Comparison of ENCODE assay signal across 11 cellular contexts in the genomic region with DNA sequence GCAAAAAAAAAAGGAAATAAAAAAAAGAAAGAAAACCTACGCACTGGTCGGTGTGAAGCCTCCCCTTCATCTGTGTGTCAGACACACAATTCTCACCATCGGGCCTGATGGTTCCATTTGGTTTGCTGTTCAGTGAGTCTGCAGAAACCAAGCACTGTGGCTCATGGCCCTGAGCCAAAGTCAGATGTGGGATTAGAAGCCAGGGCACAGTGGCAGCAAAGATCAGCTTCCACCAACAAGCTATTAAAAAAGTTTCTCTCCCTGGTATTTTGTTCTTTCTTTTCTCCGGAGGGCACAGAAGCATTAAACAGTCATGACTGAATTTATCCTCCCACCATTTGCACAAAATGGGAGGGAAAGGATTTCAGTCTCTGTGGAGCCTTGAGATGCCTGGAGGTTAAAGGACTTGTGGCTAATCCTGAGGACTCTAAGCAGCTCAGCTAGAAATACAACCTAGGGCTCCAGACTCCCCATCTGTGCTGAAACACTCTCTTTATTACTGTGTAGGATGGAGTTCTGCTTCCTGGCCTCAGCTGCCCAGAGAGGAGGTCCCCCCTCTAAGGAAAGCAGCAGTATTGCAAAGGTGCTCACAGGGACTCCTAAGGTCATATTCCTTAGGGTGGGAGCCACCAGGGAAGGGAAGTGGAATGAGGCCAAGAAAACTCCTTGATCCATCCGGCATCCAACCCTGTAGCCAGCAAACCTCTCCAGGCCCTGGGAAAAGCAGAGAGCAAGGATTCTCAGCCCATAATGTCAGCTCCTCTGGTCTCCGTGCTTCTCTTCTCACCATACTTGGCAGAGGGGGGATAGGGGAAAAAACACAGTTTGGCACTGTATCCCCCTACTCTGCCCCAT. TPM values are rescaled to one million over a fixed set of nuclear protein-coding genes. Genes with fewer than 3 reads are reported as not detected.
DNase-seq lines count a peak whose midpoint lies in the region; ATAC-seq and TF ChIP-seq lines count a peak whose summit lies in the region.
"Had no signal": no experiment of that assay in that cellular context is flagged by ENCODE, and none has a peak within 500 bp of the region (broad histone marks: within the 10 kb centered on the region; RNA-seq: fewer than 3 reads in every experiment).

No MANE protein-coding gene starts in this region.

- H3K27ac ChIP-seq in left ventricle myocardium inferior (replicated peaks), result peak overlapping the region; percentile 62
- H3K27ac ChIP-seq in uterus, result no peak overlapping the region

- H3K4me1 ChIP-seq in left ventricle myocardium inferior (peaks cover 15% of the 10 kb centered on the region), uterus (no peaks in the 10 kb centered on the region), Caco-2 (peaks cover 13% of the 10 kb centered on the region; the same call in 1 of the 2 replicates)

- H3K4me3 Mint-ChIP-seq in Caco-2 (ENCODE audit: unreplicated experiment), result no peak overlapping the region
- H3K4me3 Mint-ChIP-seq: natural killer cell had no signal

- TF ChIP-seq CTCF in left ventricle myocardium inferior (IDR thresholded peaks at IDR 0.05; ENCODE audit: borderline replicate concordance) (no peak), uterus (IDR thresholded peaks at IDR 0.05) (no peak), Caco-2 (IDR thresholded peaks at IDR 0.05; ENCODE audit: insufficient read depth in 1 of 2, low read depth in 1 of 2, low read length in 1 of 2, severe bottlenecking in 1 of 2, unreplicated experiment in 1 of 2) (no peak)

- H3K4me1 Mint-ChIP-seq in Caco-2 (ENCODE audit: low read depth, unreplicated experiment), result peaks cover 10% of the 10 kb centered on the region

- H3K9me3 ChIP-seq in left ventricle myocardium inferior (replicated peaks), result no peaks in the 10 kb centered on the region
- H3K9me3 ChIP-seq in uterus, result no peaks in the 10 kb centered on the region
- peaks cover 4% of the 10 kb centered on the region; the same call in 1 of the 2 replicates for H3K9me3 ChIP-seq in Caco-2

- no TSS peak for BruUV-seq in Caco-2 (replicated peaks; lab: Mats Ljungman, UMichigan)

- H3K36me3 ChIP-seq in left ventricle myocardium inferior, result no peaks in the 10 kb centered on the region
- no peaks in the 10 kb centered on the region for H3K36me3 ChIP-seq in uterus
- no peaks in the 10 kb centered on the region; the same call in 1 of the 2 replicates for H3K36me3 ChIP-seq in Caco-2 (ENCODE audit: control insufficient read depth, insufficient read depth, low read length)

- no peaks in the 10 kb centered on the region for H3K36me3 Mint-ChIP-seq in Caco-2 (ENCODE audit: insufficient read depth, unreplicated experiment)
- H3K36me3 Mint-ChIP-seq: natural killer cell had no signal

- TF ChIP-seq POLR2A in uterus (IDR thresholded peaks at IDR 0.05), result no peak

- intact Hi-C loops in left ventricle myocardium inferior (cut with micrococcal nuclease) (no loop called here), uterus (cut with DNase I; ENCODE audit: low total_unique reads) (no loop called here), Caco-2 (cut with micrococcal nuclease; ENCODE audit: unreplicated experiment) (no loop called here)

- H3K9me3 Mint-ChIP-seq in Caco-2 (ENCODE audit: unreplicated experiment), result no peaks in the 10 kb centered on the region
- H3K9me3 Mint-ChIP-seq: natural killer cell had no signal

- H3K27ac Mint-ChIP-seq in Caco-2 (ENCODE audit: unreplicated experiment), result no peak overlapping the region
- H3K27ac Mint-ChIP-seq: natural killer cell had no signal

- peak; percentile 21 for DNase-seq in NCI-H345 (lab: John Stamatoyannopoulos, UW)
- no peak for DNase-seq in NCI-H345 treated with DMSO at 0.1 percent for 48 hours (lab: John Stamatoyannopoulos, UW; ENCODE audit: unreplicated experiment)
- peak; percentile 59 for DNase-seq in SK-N-DZ (ENCODE audit: low spot score)
- DNase-seq in left ventricle myocardium inferior, result no peak
- DNase-seq in superior temporal gyrus (ENCODE audit: extremely low spot score), result peak; percentile 74
- DNase-seq in uterus, result no peak
- no peak for DNase-seq in Caco-2
- DNase-seq: natural killer cell; NCI-H1105; stimulated activated CD4-positive, alpha-beta T cell treated with anti-CD3 and anti-CD28 coated beads, Interleukin-4, amount 100 ng/mL, for 24 hours had no signal

- H3K4me3 ChIP-seq in left ventricle myocardium inferior, result no peak overlapping the region
- no peak overlapping the region for H3K4me3 ChIP-seq in uterus
- no peak overlapping the region for H3K4me3 ChIP-seq in Caco-2 (ENCODE audit: low read depth, low read length)

- no peak for ATAC-seq in GM21360 (IDR thresholded peaks at IDR 0.05; ENCODE audit: unreplicated experiment)
- ATAC-seq: natural killer cell had no signal

- CTCF ChIA-PET in Caco-2 (lab: Charles Lee), result no interaction called here

- no peaks in the 10 kb centered on the region for H3K27me3 Mint-ChIP-seq in Caco-2 (ENCODE audit: insufficient read depth, unreplicated experiment)

- H3K27me3 ChIP-seq in left ventricle myocardium inferior (ENCODE audit: low read depth), result no peaks in the 10 kb centered on the region
- no peaks in the 10 kb centered on the region for H3K27me3 ChIP-seq in uterus
- H3K27me3 ChIP-seq in Caco-2 (replicated peaks; ENCODE audit: control insufficient read depth, insufficient read depth, low read length), result no peaks in the 10 kb centered on the region

- POLR2A ChIA-PET in Caco-2 (lab: Charles Lee), result no interaction called here

RNA-seq across cellular contexts. Expression of gene SLC39A11, which starts 28.2 kb away (rescaled TPM):
- 16.4 and 21.8 TPM in 2 replicates for polyA plus RNA-seq in SK-N-DZ (2014; cell fraction: cytosol; rRNA removed)
- 15.0 and 25.4 TPM in 2 replicates for polyA plus RNA-seq in SK-N-DZ (2014; cell fraction: nucleus; rRNA removed)
- total RNA-seq in left ventricle myocardium inferior (6.4 TPM), uterus (10 to 100 TPM in 3 of 4 donors, 1 to 10 TPM in 1; 5.4 to 56.2 (median 21.0) TPM), Caco-2 (2022) (24.9 and 26.4 TPM in 2 replicates)

Comparison
In these comparisons a context has a peak if more than half of its experiments do, and no peak if none do; other contexts are left out.
1. DNase-seq: peak in NCI-H345 (single experiment), SK-N-DZ (single experiment) and superior temporal gyrus (single experiment); none in NCI-H345 treated with DMSO at 0.1 percent for 48 hours (single experiment), left ventricle myocardium inferior (single experiment), uterus (0 of 2) and Caco-2 (0 of 2).